Comparison of ENCODE assay signal across 20 cellular contexts in genomic region chr2:135773319-135773718, GRCh38. TPM values are rescaled to one million over a fixed set of nuclear protein-coding genes. Genes with fewer than 3 reads are reported as not detected.
DNase-seq lines count a peak whose midpoint lies in the region; ATAC-seq and TF ChIP-seq lines count a peak whose summit lies in the region.
"Had no signal": no experiment of that assay in that cellular context is flagged by ENCODE, and none has a peak within 500 bp of the region (broad histone marks: within the 10 kb centered on the region; RNA-seq: fewer than 3 reads in every experiment).

No MANE protein-coding gene starts in this region.

- no peaks in the 10 kb centered on the region for H4K20me1 ChIP-seq in PC-9 (ENCODE audit: insufficient read depth)

- H3K79me1 ChIP-seq in mesenchymal stem cell (replicated peaks; ENCODE audit: low read length, poor library complexity, severe bottlenecking), result peaks cover 22% of the 10 kb centered on the region

- H3K18ac ChIP-seq in mesenchymal stem cell (ENCODE audit: low read depth in 1 of 2, low read length in 2 of 2), result no peak overlapping the region

- H3K23ac ChIP-seq in mesenchymal stem cell (ENCODE audit: low read length in 2 of 2), result no peak overlapping the region

- intact Hi-C loops in PC-9 (cut with micrococcal nuclease; ENCODE audit: unreplicated experiment), result no loop called here

- 0 out of 2 replicates have a peak overlapping the region, but pooled peaks have one; percentile 5 for H3K27ac ChIP-seq in PC-9
- H3K27ac ChIP-seq in mesenchymal stem cell (ENCODE audit: low read length, poor library complexity, severe bottlenecking), result no peak overlapping the region
- H3K27ac ChIP-seq: colonic mucosa, RWPE1, tibial nerve had no signal

- no peaks in the 10 kb centered on the region for H3K27me3 Mint-ChIP-seq in activated CD8-positive, alpha-beta memory T cell treated with anti-CD3 and anti-CD28 coated beads, Interleukin-2, amount 10 ng/mL, durations not matched to agents 7 days and 5 days
- H3K27me3 Mint-ChIP-seq: B cell; naive thymus-derived CD8-positive, alpha-beta T cell; T-helper 17 cell had no signal

- H3K4me2 ChIP-seq in PC-9 (no peak overlapping the region), mesenchymal stem cell (ENCODE audit: low read length, poor library complexity, severe bottlenecking) (no peak overlapping the region)

- H3K9ac ChIP-seq in mesenchymal stem cell (ENCODE audit: low read length), result no peak overlapping the region

- no peaks in the 10 kb centered on the region for H3K9me2 ChIP-seq in PC-9 (ENCODE audit: insufficient read depth)

- H3K9me3 Mint-ChIP-seq in activated CD8-positive, alpha-beta memory T cell treated with anti-CD3 and anti-CD28 coated beads, Interleukin-2, amount 10 ng/mL, durations not matched to agents 7 days and 5 days (ENCODE audit: low read depth), result no peaks in the 10 kb centered on the region
- H3K9me3 Mint-ChIP-seq: endodermal cell; naive thymus-derived CD8-positive, alpha-beta T cell had no signal

- no peak overlapping the region for H4K8ac ChIP-seq in mesenchymal stem cell (ENCODE audit: low read length)

- no peak overlapping the region for H3K4me3 Mint-ChIP-seq in activated CD8-positive, alpha-beta memory T cell treated with anti-CD3 and anti-CD28 coated beads, Interleukin-2, amount 10 ng/mL, durations not matched to agents 7 days and 5 days
- H3K4me3 Mint-ChIP-seq: B cell; endodermal cell; naive thymus-derived CD8-positive, alpha-beta T cell; T-helper 17 cell had no signal

- no peak overlapping the region for H2BK15ac ChIP-seq in mesenchymal stem cell (ENCODE audit: low read depth, poor library complexity, severe bottlenecking)

- H3K36me3 ChIP-seq in PC-9 (ENCODE audit: low read depth), result peaks cover 68% of the 10 kb centered on the region
- peaks cover 43 to 93% of the 10 kb centered on the region in 2 experiments for H3K36me3 ChIP-seq in mesenchymal stem cell (ENCODE audit: control insufficient read depth in 1 of 2, insufficient read depth in 2 of 2, low read depth in 1 of 2, low read length in 2 of 2)

- no peaks in the 10 kb centered on the region for H3K27me3 ChIP-seq in PC-9 (ENCODE audit: insufficient read depth, low read depth)
- no peaks in the 10 kb centered on the region for H3K27me3 ChIP-seq in mesenchymal stem cell (ENCODE audit: control insufficient read depth in 1 of 2, insufficient read depth in 1 of 2, low read length in 2 of 2)
- H3K27me3 ChIP-seq: colonic mucosa, tibial nerve had no signal

- no peak for ATAC-seq in activated CD8-positive, alpha-beta memory T cell treated with anti-CD3 and anti-CD28 coated beads, Interleukin-2, amount 10 ng/mL, durations not matched to agents 7 days and 5 days
- ATAC-seq in stimulated activated naive CD8-positive, alpha-beta T cell treated with anti-CD3 and anti-CD28 coated beads, Interleukin-15, Interleukin-2, amounts not matched to agents 100 U/mL and 50 U/mL, for 24 hours, result peak; percentile 90
- no peak for ATAC-seq in left lobe of liver
- ATAC-seq: HepG2; naive thymus-derived CD8-positive, alpha-beta T cell; T-helper 17 cell had no signal

- H3K27ac Mint-ChIP-seq in activated CD8-positive, alpha-beta memory T cell treated with anti-CD3 and anti-CD28 coated beads, Interleukin-2, amount 10 ng/mL, durations not matched to agents 7 days and 5 days, result peak overlapping the region; percentile 34
- H3K27ac Mint-ChIP-seq: B cell, endodermal cell, T-helper 17 cell had no signal

- POLR2A ChIA-PET in PC-9 (lab: Charles Lee; ENCODE audit: unreplicated experiment), result no interaction called here

- H2AFZ ChIP-seq in PC-9, result no peak overlapping the region
- H2AFZ ChIP-seq in mesenchymal stem cell (ENCODE audit: low read depth, low read length), result no peak overlapping the region

- peaks cover 60% of the 10 kb centered on the region for H3K36me3 Mint-ChIP-seq in activated CD8-positive, alpha-beta memory T cell treated with anti-CD3 and anti-CD28 coated beads, Interleukin-2, amount 10 ng/mL, durations not matched to agents 7 days and 5 days

- H3K4ac ChIP-seq in mesenchymal stem cell (ENCODE audit: low read depth in 1 of 2, low read length in 2 of 2), result no peak overlapping the region

- DNase-seq in activated CD8-positive, alpha-beta memory T cell treated with anti-CD3 and anti-CD28 coated beads, Interleukin-2, amount 10 ng/mL, durations not matched to agents 7 days and 5 days, result no peak
- DNase-seq in activated CD8-positive, alpha-beta memory T cell treated with anti-CD3 and anti-CD28 coated beads, Interleukin-2, amount 50 U/mL, for 48 hours, result no peak
- DNase-seq in PC-9 (no peak), dermis blood vessel endothelial cell (peak; percentile 11), left lobe of liver (ENCODE audit: low spot score) (no peak), mesenchymal stem cell (no peak)
- peak; percentile 20 for DNase-seq in stimulated activated naive CD8-positive, alpha-beta T cell treated with anti-CD3 and anti-CD28 coated beads, Interleukin-15, Interleukin-2, amounts not matched to agents 100 U/mL and 50 U/mL, for 24 hours
- DNase-seq: activated CD4-positive, CD25-positive, alpha-beta regulatory T cell treated with anti-CD3 and anti-CD28 coated beads, Interleukin-2, amount 50 U/mL, for 72 hours; activated gamma-delta T cell; colonic mucosa; endodermal cell; GOT3; midbrain; naive thymus-derived CD8-positive, alpha-beta T cell; NCI-H1694 treated with DMSO at 0.1 percent for 48 hours; T-helper 17 cell had no signal

- CTCF ChIA-PET in activated CD8-positive, alpha-beta memory T cell treated with anti-CD3 and anti-CD28 coated beads, Interleukin-2, amount 10 ng/mL, durations not matched to agents 7 days and 5 days (lab: Charles Lee), result interaction anchor here (1.5 kb wide), 1 partner anchor 17 kb away, joined by 3 read pairs; no protein-coding TSS in a partner anchor
- CTCF ChIA-PET in PC-9 (lab: Charles Lee), result no interaction called here

- H3F3A ChIP-seq in PC-9 (ENCODE audit: insufficient read depth, low read depth), result peaks cover 11% of the 10 kb centered on the region

- no peak overlapping the region for H2BK120ac ChIP-seq in mesenchymal stem cell (ENCODE audit: low read depth, low read length)

- H3K79me2 ChIP-seq in PC-9 (ENCODE audit: low read depth), result no peaks in the 10 kb centered on the region

- no peak for TF ChIP-seq CTCF in PC-9 (conservative IDR thresholded peaks at IDR 0.05)

- 100% methylated on average over 1 of the region's 2 CpGs for WGBS in mesenchymal stem cell

- no peak overlapping the region for H2AK5ac ChIP-seq in mesenchymal stem cell (ENCODE audit: low read length, severe bottlenecking)

- no peak overlapping the region for H2BK12ac ChIP-seq in mesenchymal stem cell (ENCODE audit: low read length in 2 of 2)

- H3K4me1 ChIP-seq in PC-9 (replicated peaks; ENCODE audit: insufficient read depth), result no peaks in the 10 kb centered on the region
- no peaks in the 10 kb centered on the region for H3K4me1 ChIP-seq in mesenchymal stem cell (ENCODE audit: control insufficient read depth, insufficient read depth, low read depth, low read length)
- H3K4me1 ChIP-seq: colonic mucosa, tibial nerve had no signal

- BruUV-seq in PC-9 (replicated peaks; lab: Mats Ljungman, UMichigan), result no TSS peak

- no peak overlapping the region for H3K4me3 ChIP-seq in PC-9
- no peak overlapping the region for H3K4me3 ChIP-seq in mesenchymal stem cell (ENCODE audit: insufficient read depth in 1 of 2, low read depth in 1 of 2, low read length in 2 of 2)
- H3K4me3 ChIP-seq: colonic mucosa, tibial nerve had no signal

- H2BK5ac ChIP-seq in mesenchymal stem cell (ENCODE audit: low read depth, low read length, poor library complexity, severe bottlenecking), result no peak overlapping the region

- H3K14ac ChIP-seq in mesenchymal stem cell (ENCODE audit: low read length in 2 of 2), result no peak overlapping the region

- H4K91ac ChIP-seq in mesenchymal stem cell (ENCODE audit: low read length), result no peak overlapping the region

- H3K4me1 Mint-ChIP-seq in activated CD8-positive, alpha-beta memory T cell treated with anti-CD3 and anti-CD28 coated beads, Interleukin-2, amount 10 ng/mL, durations not matched to agents 7 days and 5 days, result peaks cover 3% of the 10 kb centered on the region
- H3K4me1 Mint-ChIP-seq: B cell; endodermal cell; naive thymus-derived CD8-positive, alpha-beta T cell; T-helper 17 cell had no signal

- no peaks in the 10 kb centered on the region for H3K9me3 ChIP-seq in PC-9 (ENCODE audit: insufficient read depth, low read depth)
- H3K9me3 ChIP-seq in mesenchymal stem cell (ENCODE audit: control insufficient read depth, low read length), result no peaks in the 10 kb centered on the region
- H3K9me3 ChIP-seq: colonic mucosa, tibial nerve had no signal

RNA-seq across cellular contexts. Expression of gene UBXN4, which starts 31.7 kb away (rescaled TPM):
- 100 to 1,000 TPM; 105 to 112 TPM for total RNA-seq in activated CD8-positive, alpha-beta memory T cell treated with anti-CD3 and anti-CD28 coated beads, Interleukin-2, amount 10 ng/mL, durations not matched to agents 7 days and 5 days
- 75.6 and 95.0 TPM in 2 replicates for total RNA-seq in PC-9 (2021)
- total RNA-seq in dermis blood vessel endothelial cell, result 69.1 and 89.3 TPM in 2 replicates
- total RNA-seq in left lobe of liver, result 65.8 TPM
- 70.6 TPM for polyA plus RNA-seq in mesenchymal stem cell (2013, experiment 1 of 2)
- 71.3 TPM for polyA plus RNA-seq in mesenchymal stem cell (2013, experiment 2 of 2)

Comparison
In these comparisons a context has a peak if more than half of its experiments do, and no peak if none do; other contexts are left out.
1. DNase-seq: peak in dermis blood vessel endothelial cell (single experiment) and stimulated activated naive CD8-positive, alpha-beta T cell treated with anti-CD3 and anti-CD28 coated beads, Interleukin-15, Interleukin-2, amounts not matched to agents 100 U/mL and 50 U/mL, for 24 hours (single experiment); none in activated CD8-positive, alpha-beta memory T cell treated with anti-CD3 and anti-CD28 coated beads, Interleukin-2, amount 10 ng/mL, durations not matched to agents 7 days and 5 days (single experiment), activated CD8-positive, alpha-beta memory T cell treated with anti-CD3 and anti-CD28 coated beads, Interleukin-2, amount 50 U/mL, for 48 hours (single experiment), PC-9 (0 of 2), left lobe of liver (single experiment) and mesenchymal stem cell (single experiment).